In the genomic region with DNA sequence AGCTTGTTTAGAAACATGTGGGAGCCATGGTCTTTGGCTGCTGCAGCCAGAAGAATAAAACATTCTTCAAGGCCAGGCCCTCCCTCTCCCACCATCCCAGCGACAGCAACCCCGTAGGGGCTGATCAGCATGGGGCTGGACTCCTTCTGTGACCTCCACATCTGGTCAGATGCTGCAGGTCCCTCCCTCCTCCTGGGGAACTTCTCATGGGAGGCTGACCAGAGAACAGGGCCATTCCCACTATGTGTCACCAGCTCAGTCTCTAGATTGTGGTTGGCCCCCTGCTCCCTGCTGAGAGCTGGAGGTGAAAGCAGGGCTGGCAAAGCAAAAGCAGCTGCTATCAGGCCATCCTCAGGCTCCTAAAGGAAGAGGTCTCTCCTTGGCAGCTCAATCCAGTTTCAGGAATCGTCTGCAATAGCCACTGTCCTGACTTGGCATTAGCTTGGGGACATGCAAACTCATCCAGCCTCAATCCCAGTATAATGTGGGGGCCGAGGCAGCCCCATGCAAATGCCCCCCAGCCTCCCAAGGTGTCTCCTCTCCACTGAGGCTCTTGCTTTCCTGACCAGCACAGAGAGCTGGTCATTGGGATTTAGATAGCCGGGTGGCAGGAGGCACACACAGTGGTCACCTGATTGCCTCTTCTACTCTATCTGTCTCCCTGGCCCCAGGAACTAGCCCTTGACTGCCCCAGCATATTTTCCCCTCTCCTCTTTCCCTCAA, we compare ENCODE assay signal across 15 cellular contexts.
DNase-seq lines count a peak whose midpoint lies in the region; ATAC-seq and TF ChIP-seq lines count a peak whose summit lies in the region.
"Had no signal": no experiment of that assay in that cellular context is flagged by ENCODE, and none has a peak within 500 bp of the region (broad histone marks: within the 10 kb centered on the region; RNA-seq: fewer than 3 reads in every experiment).

No MANE protein-coding gene starts in this region.

- in situ Hi-C loops in IMR-90 (cut with MboI; ENCODE audit: low sequenced_read_pairs) = no loop called here

- no peak overlapping the region for H4K91ac ChIP-seq in IMR-90 (ENCODE audit: insufficient read depth, low read depth, low read length)

- H3K27me3 ChIP-seq in IMR-90 (ENCODE audit: control insufficient read depth, insufficient read depth, low read length) (peaks cover 46% of the 10 kb centered on the region), mesendoderm (ENCODE audit: insufficient read depth, low read length, poor library complexity) (no peaks in the 10 kb centered on the region), sigmoid colon (no peaks in the 10 kb centered on the region), thyroid gland (no peaks in the 10 kb centered on the region)
- H3K27me3 ChIP-seq: heart left ventricle had no signal

- H4K8ac ChIP-seq in IMR-90 (ENCODE audit: low read depth in 2 of 2, low read length in 2 of 2) (no peak overlapping the region), mesendoderm (ENCODE audit: low read depth, low read length) (no peak overlapping the region)

- DNase-seq in IMR-90 (no peak), mesendoderm (peak; percentile 29), HT-29 (ENCODE audit: low spot score) (no peak), 8988T (no peak), sigmoid colon (no peak), thyroid gland (no peak)
- DNase-seq: activated CD4-positive, alpha-beta T cell treated with anti-CD3 and anti-CD28 coated beads, Interleukin-2, amount 10 ng/mL, durations not matched to agents 7 days and 5 days; CD4-positive, alpha-beta T cell; dermis blood vessel endothelial cell; psoas muscle; SW 1271 had no signal

- no peak for TF ChIP-seq RAD21 in IMR-90 (IDR thresholded peaks at IDR 0.05; ENCODE audit: low read length)

- H3K36me3 ChIP-seq in HEK293 (ENCODE audit: control insufficient read depth in 2 of 2, insufficient read depth in 1 of 2, low read length in 2 of 2) (no peaks in the 10 kb centered on the region), IMR-90 (ENCODE audit: control insufficient read depth, insufficient read depth, low read length) (no peaks in the 10 kb centered on the region), mesendoderm (ENCODE audit: control insufficient read depth, insufficient read depth, low read length) (no peaks in the 10 kb centered on the region), sigmoid colon (no peaks in the 10 kb centered on the region), thyroid gland (no peaks in the 10 kb centered on the region)
- H3K36me3 ChIP-seq: heart left ventricle, thoracic aorta had no signal

- no peaks in the 10 kb centered on the region; the same call in 1 of the 2 replicates for H3K4me1 ChIP-seq in HEK293 (ENCODE audit: control insufficient read depth, insufficient read depth, low read length)
- H3K4me1 ChIP-seq in IMR-90 (ENCODE audit: control insufficient read depth, insufficient read depth, low read length) = no peaks in the 10 kb centered on the region
- H3K4me1 ChIP-seq in mesendoderm (ENCODE audit: control insufficient read depth, low read depth, low read length) = no peaks in the 10 kb centered on the region
- no peaks in the 10 kb centered on the region for H3K4me1 ChIP-seq in sigmoid colon
- no peaks in the 10 kb centered on the region for H3K4me1 ChIP-seq in thyroid gland

- ATAC-seq in GM18867 (IDR thresholded peaks at IDR 0.05; ENCODE audit: unreplicated experiment) = peak; percentile 28
- no peak for ATAC-seq in IMR-90 (ENCODE audit: low read depth)

- H4K5ac ChIP-seq in IMR-90 (ENCODE audit: low read depth, low read length) (no peak overlapping the region), mesendoderm (ENCODE audit: low read length) (no peak overlapping the region)

- H2BK120ac ChIP-seq in IMR-90 (ENCODE audit: low read depth, low read length) (no peak overlapping the region), mesendoderm (ENCODE audit: low read depth, low read length) (no peak overlapping the region)

- H3K27ac ChIP-seq in HEK293 (ENCODE audit: extremely low read depth, low read depth, low read length) (no peak overlapping the region), IMR-90 (ENCODE audit: insufficient read depth, low read length) (no peak overlapping the region), mesendoderm (ENCODE audit: low read depth, low read length) (no peak overlapping the region), sigmoid colon (no peak overlapping the region), thyroid gland (no peak overlapping the region)
- H3K27ac ChIP-seq: heart left ventricle, psoas muscle, thoracic aorta had no signal

- H2AK9ac ChIP-seq in IMR-90 (replicated peaks; ENCODE audit: low read depth, low read length, poor library complexity) = no peak overlapping the region

- dilution Hi-C loops in IMR-90 (cut with HindIII; ENCODE audit: low sequenced_read_pairs, unreplicated experiment) = no loop called here

- TF ChIP-seq POLR2A in IMR-90 (IDR thresholded peaks at IDR 0.05; ENCODE audit: low read depth, low read length) = no peak
- no peak for TF ChIP-seq POLR2A in sigmoid colon (IDR thresholded peaks at IDR 0.05)
- no peak for TF ChIP-seq POLR2A in thyroid gland (IDR thresholded peaks at IDR 0.05)

- no peak overlapping the region for H3K14ac ChIP-seq in IMR-90 (replicated peaks; ENCODE audit: low read depth, low read length)

- H2AK5ac ChIP-seq in IMR-90 (ENCODE audit: low read depth, low read length) = no peak overlapping the region
- no peak overlapping the region for H2AK5ac ChIP-seq in mesendoderm (ENCODE audit: low read length)

- H3K79me2 ChIP-seq in mesendoderm (ENCODE audit: control insufficient read depth, insufficient read depth, low read length) = no peaks in the 10 kb centered on the region

- H3K56ac ChIP-seq in IMR-90 (ENCODE audit: extremely low read depth, insufficient read depth, low read length) (no peak overlapping the region), mesendoderm (ENCODE audit: low read length) (no peak overlapping the region)

- H2BK15ac ChIP-seq in IMR-90 (ENCODE audit: low read depth, low read length) (no peak overlapping the region), mesendoderm (replicated peaks; ENCODE audit: low read depth) (no peak overlapping the region)

- H3K4me3 ChIP-seq in HEK293 (ENCODE audit: low read depth, low read length) (no peak overlapping the region), IMR-90 (ENCODE audit: insufficient read depth, low read depth, low read length) (no peak overlapping the region), mesendoderm (ENCODE audit: low read length) (no peak overlapping the region), sigmoid colon (no peak overlapping the region), thyroid gland (replicated peaks in 1 of 3) (no peak overlapping the region)
- H3K4me3 ChIP-seq: heart left ventricle, psoas muscle, thoracic aorta had no signal

- H2BK5ac ChIP-seq in IMR-90 (ENCODE audit: low read depth, low read length, poor library complexity, severe bottlenecking) (no peak overlapping the region), mesendoderm (ENCODE audit: low read length) (no peak overlapping the region)

- peak overlapping the region; percentile 32 for H2AFZ ChIP-seq in IMR-90 (replicated peaks; ENCODE audit: low read length, poor library complexity)

- H3K4ac ChIP-seq in IMR-90 (ENCODE audit: low read depth, low read length) (no peak overlapping the region), mesendoderm (ENCODE audit: low read depth, low read length) (no peak overlapping the region)

- H3K4me2 ChIP-seq in IMR-90 (ENCODE audit: low read depth, low read length) = no peak overlapping the region
- no peak overlapping the region for H3K4me2 ChIP-seq in mesendoderm (ENCODE audit: low read length)

- H2BK20ac ChIP-seq in IMR-90 (ENCODE audit: low read depth, low read length) = no peak overlapping the region

- H3K79me1 ChIP-seq in IMR-90 (ENCODE audit: low read depth in 1 of 2, low read length in 2 of 2) (no peaks in the 10 kb centered on the region), mesendoderm (ENCODE audit: low read length) (no peaks in the 10 kb centered on the region)

- WGBS in IMR-90 (ENCODE audit: extremely low coverage in 2 of 2, insufficient read length in 1 of 2), 2 experiments = no CpG with 5 or more reads among the region's 5 CpGs
- no CpG with 5 or more reads among the region's 5 CpGs for WGBS in mesendoderm (ENCODE audit: extremely low coverage, insufficient coverage, low lambda C conversion rate)
- 58 to 66% methylated on average over 5 of the region's 5 CpGs for WGBS in sigmoid colon, 2 donors
- 80 to 83% methylated on average over 3 to 5 of the region's 5 CpGs for WGBS in thyroid gland, 2 donors

- H3K18ac ChIP-seq in IMR-90 (ENCODE audit: low read depth, low read length) (no peak overlapping the region), mesendoderm (ENCODE audit: low read length) (no peak overlapping the region)

- TF ChIP-seq CTCF in HEK293 (tag by site-specific recombination; IDR thresholded peaks at IDR 0.05) (no peak), IMR-90 (conservative IDR thresholded peaks at IDR 0.05; ENCODE audit: low read depth, low read length) (no peak), sigmoid colon (IDR thresholded peaks at IDR 0.05) (no peak), thyroid gland (IDR thresholded peaks at IDR 0.05) (no peak)

- POLR2A ChIA-PET in HEK293 (lab: Yijun Ruan, JAX) (no interaction called here), IMR-90 (lab: Charles Lee; ENCODE audit: unreplicated experiment) (no interaction called here)

- intact Hi-C loops in IMR-90 (cut with micrococcal nuclease) = no loop called here
- intact Hi-C loops in sigmoid colon (cut with DNase I) = no loop called here
- intact Hi-C loops in thyroid gland (cut with DNase I) = no loop called here

- BruUV-seq in IMR-90 (replicated peaks; lab: Mats Ljungman, UMichigan) = no TSS peak

- no peaks in the 10 kb centered on the region for H4K20me1 ChIP-seq in IMR-90 (ENCODE audit: insufficient read depth, low read length)

- H3K9ac ChIP-seq in IMR-90 (ENCODE audit: low read depth, low read length) = no peak overlapping the region
- H3K9ac ChIP-seq in mesendoderm (ENCODE audit: low read length) = no peak overlapping the region

- H3K9me3 ChIP-seq in HEK293 (ENCODE audit: control insufficient read depth, insufficient read depth, low read depth, low read length) (no peaks in the 10 kb centered on the region), IMR-90 (ENCODE audit: control insufficient read depth, insufficient read depth, low read length) (no peaks in the 10 kb centered on the region), sigmoid colon (no peaks in the 10 kb centered on the region), thyroid gland (no peaks in the 10 kb centered on the region)
- H3K9me3 ChIP-seq: heart left ventricle, psoas muscle, thoracic aorta had no signal

- no peaks in the 10 kb centered on the region for H3K9me1 ChIP-seq in IMR-90 (ENCODE audit: insufficient read depth, low read length)

- TF ChIP-seq EP300 in sigmoid colon (IDR thresholded peaks at IDR 0.05) = no peak

- CTCF ChIA-PET in HEK293 (lab: Yijun Ruan, JAX) (interaction anchor here (7.0 kb wide), 1 partner anchor 7 kb away, joined by 99 read pairs; no protein-coding TSS in a partner anchor), IMR-90 (lab: Yijun Ruan, JAX) (no interaction called here)

- no peak overlapping the region for H3K23ac ChIP-seq in IMR-90 (ENCODE audit: low read depth, low read length)
- H3K23ac ChIP-seq in mesendoderm (ENCODE audit: low read length) = no peak overlapping the region

TF ChIP-seq in HEK293, 187 proteins besides CTCF, POLR2A, EP300 and RAD21 (continues in another document):
- TF ChIP-seq ZBTB17 (tag by site-specific recombination; IDR thresholded peaks at IDR 0.05) = peak; percentile 50

TF ChIP-seq in IMR-90, 13 proteins besides CTCF, POLR2A, EP300 and RAD21 (continues in another document):
- TF ChIP-seq MAFK (IDR thresholded peaks at IDR 0.05; ENCODE audit: low read depth, low read length) = no peak
